In genomic region chr2:156896294-156896693, GRCh38 we compare ENCODE assay signal across 8 cellular contexts.
DNase-seq lines count a peak whose midpoint lies in the region; ATAC-seq and TF ChIP-seq lines count a peak whose summit lies in the region.

No MANE protein-coding gene starts in this region.

- no peaks in the 10 kb centered on the region for H3K4me1 ChIP-seq in SK-N-SH (ENCODE audit: control insufficient read depth in 1 of 2, insufficient read depth in 2 of 2, low read depth in 1 of 2, low read length in 1 of 2)
- peaks cover 10% of the 10 kb centered on the region for H3K4me1 ChIP-seq in Loucy (ENCODE audit: insufficient read depth, low read length, poor library complexity, severe bottlenecking)
- H3K4me1 ChIP-seq in esophagus muscularis mucosa, result peaks cover 5 to 14% (median 9%) of the 10 kb centered on the region in 4 donors
- peaks cover 10% of the 10 kb centered on the region for H3K4me1 ChIP-seq in body of pancreas
- no peaks in the 10 kb centered on the region for H3K4me1 ChIP-seq in ascending aorta

- H3K4me2 ChIP-seq in SK-N-SH (no peak overlapping the region), Loucy (ENCODE audit: low read depth, low read length, poor library complexity, severe bottlenecking) (peak overlapping the region; percentile 2)

- H3K9me2 ChIP-seq in SK-N-SH, result no peaks in the 10 kb centered on the region
- H3K9me2 ChIP-seq in Loucy (replicated peaks; ENCODE audit: low read depth, low read length), result no peaks in the 10 kb centered on the region

- no peak overlapping the region for H2AFZ ChIP-seq in SK-N-SH (ENCODE audit: low read depth)
- H2AFZ ChIP-seq in Loucy (ENCODE audit: low read length), result no peak overlapping the region

- CTCF ChIA-PET in SK-N-SH (lab: Yijun Ruan, JAX), result no interaction called here

- TF ChIP-seq EP300 in SK-N-SH (IDR thresholded peaks at IDR 0.05; ENCODE audit: borderline replicate concordance in 1 of 2, low read depth in 1 of 2, low read length in 1 of 2) (no peak), esophagus muscularis mucosa (IDR thresholded peaks at IDR 0.05) (no peak)

- H3K27me3 ChIP-seq in SK-N-SH (ENCODE audit: insufficient read depth) (no peaks in the 10 kb centered on the region), Loucy (ENCODE audit: insufficient read depth, low read length, poor library complexity, severe bottlenecking) (peaks cover 93% of the 10 kb centered on the region), kidney epithelial cell (ENCODE audit: control insufficient read depth, insufficient read depth, low read length) (no peaks in the 10 kb centered on the region), esophagus muscularis mucosa (no peaks in the 10 kb centered on the region), body of pancreas (no peaks in the 10 kb centered on the region), ascending aorta (no peaks in the 10 kb centered on the region)

- no peak for TF ChIP-seq RAD21 in SK-N-SH (IDR thresholded peaks at IDR 0.05; ENCODE audit: low read length)

- H3K4me3 ChIP-seq in SK-N-SH (ENCODE audit: low read depth in 2 of 2, low read length in 1 of 2), result no peak overlapping the region
- no peak overlapping the region for H3K4me3 ChIP-seq in Loucy (ENCODE audit: low read length, poor library complexity, severe bottlenecking)
- no peak overlapping the region for H3K4me3 ChIP-seq in kidney epithelial cell (ENCODE audit: low read depth, low read length)
- no peak overlapping the region for H3K4me3 ChIP-seq in esophagus muscularis mucosa
- no peak overlapping the region for H3K4me3 ChIP-seq in body of pancreas
- no peak overlapping the region for H3K4me3 ChIP-seq in ascending aorta

- H4K20me1 ChIP-seq in SK-N-SH (ENCODE audit: insufficient read depth) (no peaks in the 10 kb centered on the region), Loucy (ENCODE audit: insufficient read depth, low read length, poor library complexity, severe bottlenecking) (no peaks in the 10 kb centered on the region)

- POLR2A ChIA-PET in SK-N-SH (lab: Yijun Ruan, JAX), result no interaction called here

- no peaks in the 10 kb centered on the region for H3K9me3 ChIP-seq in SK-N-SH
- no peaks in the 10 kb centered on the region for H3K9me3 ChIP-seq in Loucy (ENCODE audit: insufficient read depth, low read depth, low read length)
- peaks cover 0 to under 1% (median 0%) of the 10 kb centered on the region in 4 donors for H3K9me3 ChIP-seq in esophagus muscularis mucosa
- no peaks in the 10 kb centered on the region for H3K9me3 ChIP-seq in body of pancreas
- H3K9me3 ChIP-seq in ascending aorta, result no peaks in the 10 kb centered on the region

- no peak for ATAC-seq in SK-N-SH treated with all-trans-retinoic acid at 6 μM for 48 hours
- peak; percentile 94 for ATAC-seq in HG02588 (IDR thresholded peaks at IDR 0.05; ENCODE audit: unreplicated experiment)
- ATAC-seq in body of pancreas, result no peak

- H3K79me2 ChIP-seq in SK-N-SH (ENCODE audit: insufficient read depth) (no peaks in the 10 kb centered on the region), Loucy (ENCODE audit: insufficient read depth, low read length) (no peaks in the 10 kb centered on the region)

- H3K27ac ChIP-seq in SK-N-SH (ENCODE audit: low read depth in 2 of 2, low read length in 1 of 2) (no peak overlapping the region), esophagus muscularis mucosa (replicated peaks in 1 of 4) (no peak overlapping the region), body of pancreas (no peak overlapping the region), ascending aorta (no peak overlapping the region)

- intact Hi-C loops in esophagus muscularis mucosa (cut with DNase I) (loop anchor here (10.0 kb wide), 1 partner anchor 299 kb away; no protein-coding TSS in a partner anchor), body of pancreas (cut with DNase I) (no loop called here), ascending aorta (cut with DNase I) (no loop called here)

- 6% methylated on average over 1 of the region's 1 CpG for WGBS in SK-N-SH (ENCODE audit: low lambda C conversion rate)
- WGBS in esophagus muscularis mucosa, result 54% methylated on average over 1 of the region's 1 CpG
- WGBS in body of pancreas, 2 donors, result 49 to 63% methylated on average over 1 of the region's 1 CpG

- H3K36me3 ChIP-seq in SK-N-SH (replicated peaks in 1 of 2; ENCODE audit: control insufficient read depth in 1 of 2, insufficient read depth in 2 of 2, low read length in 1 of 2) (no peaks in the 10 kb centered on the region), Loucy (ENCODE audit: insufficient read depth, low read length) (no peaks in the 10 kb centered on the region), kidney epithelial cell (ENCODE audit: control insufficient read depth, insufficient read depth, low read length) (no peaks in the 10 kb centered on the region), esophagus muscularis mucosa (no peaks in the 10 kb centered on the region), body of pancreas (replicated peaks in 1 of 2; ENCODE audit: insufficient read depth in 1 of 2, low read depth in 2 of 2) (no peaks in the 10 kb centered on the region), ascending aorta (no peaks in the 10 kb centered on the region)

- H3K9ac ChIP-seq in SK-N-SH (no peak overlapping the region), Loucy (ENCODE audit: low read depth, low read length, poor library complexity, severe bottlenecking) (no peak overlapping the region)

- TF ChIP-seq CTCF in SK-N-SH (IDR thresholded peaks at IDR 0.05) (no peak), Loucy (conservative IDR thresholded peaks at IDR 0.05; ENCODE audit: low read length) (no peak), kidney epithelial cell (IDR thresholded peaks at IDR 0.05; ENCODE audit: insufficient read depth, low read length, poor library complexity, severe bottlenecking) (no peak), esophagus muscularis mucosa (IDR thresholded peaks at IDR 0.05) (no peak), body of pancreas (IDR thresholded peaks at IDR 0.05) (no peak), ascending aorta (IDR thresholded peaks at IDR 0.05) (no peak)

- H3F3A ChIP-seq in SK-N-SH (replicated peaks; ENCODE audit: insufficient read depth), result peaks cover 3% of the 10 kb centered on the region
- no peaks in the 10 kb centered on the region for H3F3A ChIP-seq in Loucy (ENCODE audit: low read depth)

- TF ChIP-seq POLR2A in esophagus muscularis mucosa (IDR thresholded peaks at IDR 0.05; ENCODE audit: low read depth) (no peak), body of pancreas (IDR thresholded peaks at IDR 0.05) (no peak)

- no peak for DNase-seq in SK-N-SH
- peak; percentile 39 for DNase-seq in kidney epithelial cell (ENCODE audit: low read depth)
- no peak for DNase-seq in esophagus muscularis mucosa (ENCODE audit: extremely low spot score)
- no peak for DNase-seq in body of pancreas
- no peak for DNase-seq in ascending aorta (ENCODE audit: low spot score in 2 of 2)

TF ChIP-seq in SK-N-SH, 30 proteins besides CTCF, POLR2A, EP300 and RAD21:
- no peak for TF ChIP-seq GATA2 (CRISPR knock-in tag; IDR thresholded peaks at IDR 0.05)
- 0 out of 2 replicates have a peak, but pooled peaks have one; percentile 30 for TF ChIP-seq FOSL2 (IDR thresholded peaks at IDR 0.05; ENCODE audit: borderline replicate concordance, low read depth)
- TF ChIP-seq, protein P1, sequence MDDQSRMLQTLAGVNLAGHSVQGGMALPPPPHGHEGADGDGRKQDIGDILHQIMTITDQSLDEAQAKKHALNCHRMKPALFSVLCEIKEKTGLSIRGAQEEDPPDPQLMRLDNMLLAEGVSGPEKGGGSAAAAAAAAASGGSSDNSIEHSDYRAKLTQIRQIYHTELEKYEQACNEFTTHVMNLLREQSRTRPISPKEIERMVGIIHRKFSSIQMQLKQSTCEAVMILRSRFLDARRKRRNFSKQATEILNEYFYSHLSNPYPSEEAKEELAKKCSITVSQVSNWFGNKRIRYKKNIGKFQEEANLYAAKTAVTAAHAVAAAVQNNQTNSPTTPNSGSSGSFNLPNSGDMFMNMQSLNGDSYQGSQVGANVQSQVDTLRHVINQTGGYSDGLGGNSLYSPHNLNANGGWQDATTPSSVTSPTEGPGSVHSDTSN (IDR thresholded peaks at IDR 0.05), result 0 out of 2 replicates have a peak, but pooled peaks have one; percentile 14
- no peak for TF ChIP-seq TAF1 (IDR thresholded peaks at IDR 0.05; ENCODE audit: borderline replicate concordance, low read depth, low read length)
- TF ChIP-seq TCF12 (IDR thresholded peaks at IDR 0.05), result peak; percentile 86
- peak; percentile 37; the same call in 1 of the 2 replicates for TF ChIP-seq JUND (IDR thresholded peaks at IDR 0.05)
TF ChIP-seq in SK-N-SH: peak in this region for 4.

TF ChIP-seq in SK-N-SH treated with all-trans-retinoic acid at 6 μM for 48 hours, 23 proteins besides CTCF, POLR2A, EP300 and RAD21:
- no peak for TF ChIP-seq ZFP30 (CRISPR knock-in tag; IDR thresholded peaks at IDR 0.05)
- TF ChIP-seq TOX (CRISPR knock-in tag; IDR thresholded peaks at IDR 0.05; ENCODE audit: borderline replicate concordance), result no peak
- no peak for TF ChIP-seq ZNF8 (CRISPR knock-in tag; IDR thresholded peaks at IDR 0.05)
- TF ChIP-seq, protein P2, sequence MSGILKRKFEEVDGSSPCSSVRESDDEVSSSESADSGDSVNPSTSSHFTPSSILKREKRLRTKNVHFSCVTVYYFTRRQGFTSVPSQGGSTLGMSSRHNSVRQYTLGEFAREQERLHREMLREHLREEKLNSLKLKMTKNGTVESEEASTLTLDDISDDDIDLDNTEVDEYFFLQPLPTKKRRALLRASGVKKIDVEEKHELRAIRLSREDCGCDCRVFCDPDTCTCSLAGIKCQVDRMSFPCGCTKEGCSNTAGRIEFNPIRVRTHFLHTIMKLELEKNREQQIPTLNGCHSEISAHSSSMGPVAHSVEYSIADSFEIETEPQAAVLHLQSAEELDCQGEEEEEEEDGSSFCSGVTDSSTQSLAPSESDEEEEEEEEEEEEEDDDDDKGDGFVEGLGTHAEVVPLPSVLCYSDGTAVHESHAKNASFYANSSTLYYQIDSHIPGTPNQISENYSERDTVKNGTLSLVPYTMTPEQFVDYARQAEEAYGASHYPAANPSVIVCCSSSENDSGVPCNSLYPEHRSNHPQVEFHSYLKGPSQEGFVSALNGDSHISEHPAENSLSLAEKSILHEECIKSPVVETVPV (CRISPR knock-in tag; IDR thresholded peaks at IDR 0.05), result no peak
- no peak for TF ChIP-seq ISL1 (CRISPR knock-in tag; IDR thresholded peaks at IDR 0.05)
